In the genomic region with DNA sequence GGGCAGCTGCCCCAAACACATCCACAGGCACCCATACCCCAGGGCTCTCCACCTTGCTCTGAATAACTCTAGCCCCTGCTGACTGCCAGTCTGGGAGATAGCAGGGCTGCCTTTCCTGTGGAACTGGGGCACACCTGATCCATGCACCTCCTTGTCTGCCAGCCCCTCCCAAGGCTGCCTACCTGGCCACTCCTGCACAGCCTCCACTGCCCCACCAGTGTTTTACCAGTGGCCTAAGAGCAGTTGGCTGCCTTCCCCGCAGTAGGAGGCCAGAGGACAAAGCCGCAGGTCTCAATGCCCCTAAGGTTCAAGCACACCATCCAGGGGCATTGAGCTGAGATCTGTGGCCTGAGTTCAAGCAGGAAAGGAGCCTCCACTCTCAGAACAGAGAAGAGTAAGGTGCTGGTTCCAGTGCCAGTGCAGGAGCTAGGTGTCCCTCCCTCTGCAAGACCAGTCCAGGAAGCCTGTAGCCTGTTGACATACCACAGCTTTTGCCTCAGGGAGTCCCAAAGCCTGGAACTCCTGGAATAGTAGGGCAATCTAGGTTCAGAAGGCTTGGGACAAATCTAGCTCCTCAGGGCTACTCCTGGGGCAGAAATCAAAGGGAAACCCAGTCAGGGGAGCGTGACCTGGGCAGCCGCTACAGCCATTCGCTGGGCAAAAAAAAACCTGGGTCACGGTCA, we compare ENCODE assay signal across 19 cellular contexts.
"Had no signal": no experiment of that assay in that cellular context is flagged by ENCODE, and none has a peak within 500 bp of the region (broad histone marks: within the 10 kb centered on the region; RNA-seq: fewer than 3 reads in every experiment).

No MANE protein-coding gene starts in this region.

- H3K4me1 Mint-ChIP-seq: mesothelial cell of epicardium, neural crest cell had no signal

- DNase-seq: cortex of kidney; dorsolateral prefrontal cortex; effector CD8-positive, alpha-beta T cell; gastrocnemius medialis; glutamatergic neuron; islet precursor cell; natural killer cell; nucleus accumbens; ovary; small intestine; stimulated activated CD4-positive, alpha-beta T cell treated with anti-CD3 and anti-CD28 coated beads, Interleukin-2, amount 100 ng/mL, for 48 hours; stimulated activated naive CD4-positive, alpha-beta T cell treated with Interleukin-2 at 50 U/mL for 16 hours had no signal

- H3K4me3 Mint-ChIP-seq: mesothelial cell of epicardium, natural killer cell, neural crest cell, type B pancreatic cell had no signal

- H3K27ac ChIP-seq: dorsolateral prefrontal cortex, gastrocnemius medialis, ovary, right atrium auricular region, vagina had no signal

- H3K4me3 ChIP-seq: dorsolateral prefrontal cortex, gastrocnemius medialis, ovary, right atrium auricular region, vagina had no signal

- H3K36me3 ChIP-seq: gastrocnemius medialis, ovary, right atrium auricular region, vagina had no signal

- H3K27ac Mint-ChIP-seq: mesothelial cell of epicardium, type B pancreatic cell had no signal

- H3K4me1 ChIP-seq: gastrocnemius medialis, right atrium auricular region, vagina had no signal

- H3K9me3 ChIP-seq: gastrocnemius medialis, ovary, vagina had no signal

- H3K27me3 Mint-ChIP-seq: type B pancreatic cell had no signal

- H3K27me3 ChIP-seq: gastrocnemius medialis, ovary, right atrium auricular region, vagina had no signal

- H3K36me3 Mint-ChIP-seq: natural killer cell, type B pancreatic cell had no signal

- ATAC-seq: esophagus mucosa, gastrocnemius medialis, left lobe of liver, natural killer cell had no signal
